Comparison of ENCODE assay signal across 8 cellular contexts in genomic region chr1:89407355-89407754, GRCh38. TPM values are rescaled to one million over a fixed set of nuclear protein-coding genes. Genes with fewer than 3 reads are reported as not detected.
DNase-seq lines count a peak whose midpoint lies in the region; ATAC-seq and TF ChIP-seq lines count a peak whose summit lies in the region.
"Had no signal": no experiment of that assay in that cellular context is flagged by ENCODE, and none has a peak within 500 bp of the region (broad histone marks: within the 10 kb centered on the region; RNA-seq: fewer than 3 reads in every experiment).

No MANE protein-coding gene starts in this region.

- H3K9ac ChIP-seq in KMS-11, result no peak overlapping the region

- H3K36me3 Mint-ChIP-seq in activated CD8-positive, alpha-beta T cell treated with anti-CD3 and anti-CD28 coated beads, Interleukin-2, amount 10 ng/mL, durations not matched to agents 7 days and 5 days (ENCODE audit: low read depth), result peaks cover 3% of the 10 kb centered on the region
- H3K36me3 Mint-ChIP-seq in progenitor cell of endocrine pancreas (ENCODE audit: insufficient read depth), result no peaks in the 10 kb centered on the region

- no peak for DNase-seq in activated CD8-positive, alpha-beta T cell treated with anti-CD3 and anti-CD28 coated beads, Interleukin-2, amount 10 ng/mL, durations not matched to agents 7 days and 5 days
- DNase-seq in right atrium auricular region (ENCODE audit: low spot score) (no peak), NCI-H2227 treated with DMSO at 0.1 percent for 48 hours (lab: John Stamatoyannopoulos, UW) (no peak), progenitor cell of endocrine pancreas (ENCODE audit: low spot score, unreplicated experiment) (no peak)
- DNase-seq in stimulated activated naive CD8-positive, alpha-beta T cell treated with anti-CD3 and anti-CD28 coated beads, Interleukin-15, amount 100 ng/mL, for 72 hours, result no peak
- DNase-seq in stimulated activated CD4-positive, alpha-beta T cell treated with anti-CD3 and anti-CD28 coated beads, Interleukin-12 subunit alpha, Interleukin-12 subunit beta, amount 100 ng/mL, for 4 hours, result no peak
- DNase-seq: amniotic stem cell had no signal

- no peaks in the 10 kb centered on the region for H4K20me1 ChIP-seq in KMS-11 (ENCODE audit: insufficient read depth)

- CTCF ChIA-PET in activated CD8-positive, alpha-beta T cell treated with anti-CD3 and anti-CD28 coated beads, Interleukin-2, amount 10 ng/mL, durations not matched to agents 7 days and 5 days (lab: Charles Lee), result interaction anchor here (0.8 to 1.6 kb wide), 2 partner anchors 49 to 387 kb away, joined by 3 to 4 read pairs; no protein-coding TSS in a partner anchor

- TF ChIP-seq CTCF in KMS-11 (conservative IDR thresholded peaks at IDR 0.05; ENCODE audit: low read depth, low read length) (no peak), right atrium auricular region (IDR thresholded peaks at IDR 0.05) (no peak), progenitor cell of endocrine pancreas (IDR thresholded peaks at IDR 0.05; ENCODE audit: unreplicated experiment) (no peak)

- H3K27ac ChIP-seq in KMS-11 (no peak overlapping the region), right atrium auricular region (peak overlapping the region; percentile 57 to 64)

- no peaks in the 10 kb centered on the region for H3K36me3 ChIP-seq in KMS-11 (ENCODE audit: insufficient read depth)
- H3K36me3 ChIP-seq in right atrium auricular region, result no peaks in the 10 kb centered on the region

- H3K4me3 ChIP-seq in KMS-11 (IDR thresholded peaks at IDR 0.05; ENCODE audit: insufficient read depth, low read depth, low read length), result no peak overlapping the region
- H3K4me3 ChIP-seq in right atrium auricular region, result peak overlapping the region; percentile 31 to 40

- H3K27me3 ChIP-seq in KMS-11 (ENCODE audit: insufficient read depth, low read depth) (no peaks in the 10 kb centered on the region), right atrium auricular region (no peaks in the 10 kb centered on the region)

- peaks cover 3% of the 10 kb centered on the region for H3K27me3 Mint-ChIP-seq in activated CD8-positive, alpha-beta T cell treated with anti-CD3 and anti-CD28 coated beads, Interleukin-2, amount 10 ng/mL, durations not matched to agents 7 days and 5 days (ENCODE audit: low read depth)
- H3K27me3 Mint-ChIP-seq in stimulated activated naive CD8-positive, alpha-beta T cell treated with anti-CD3 and anti-CD28 coated beads, Interleukin-15, amount 100 ng/mL, for 72 hours, result no peaks in the 10 kb centered on the region
- no peaks in the 10 kb centered on the region for H3K27me3 Mint-ChIP-seq in progenitor cell of endocrine pancreas

- H2AFZ ChIP-seq in KMS-11 (ENCODE audit: low read depth), result peak overlapping the region; percentile 26

- H3K79me2 ChIP-seq in KMS-11 (ENCODE audit: insufficient read depth, low read depth), result no peaks in the 10 kb centered on the region

- ATAC-seq in activated CD8-positive, alpha-beta T cell treated with anti-CD3 and anti-CD28 coated beads, Interleukin-2, amount 10 ng/mL, durations not matched to agents 7 days and 5 days, result peak; percentile 76
- ATAC-seq in stimulated activated naive CD8-positive, alpha-beta T cell treated with anti-CD3 and anti-CD28 coated beads, Interleukin-15, amount 100 ng/mL, for 72 hours, result peak; percentile 53

- H3K4me3 Mint-ChIP-seq in activated CD8-positive, alpha-beta T cell treated with anti-CD3 and anti-CD28 coated beads, Interleukin-2, amount 10 ng/mL, durations not matched to agents 7 days and 5 days, result peak overlapping the region; percentile 75
- H3K4me3 Mint-ChIP-seq in stimulated activated naive CD8-positive, alpha-beta T cell treated with anti-CD3 and anti-CD28 coated beads, Interleukin-15, amount 100 ng/mL, for 72 hours, result peak overlapping the region; percentile 57 to 74
- no peak overlapping the region for H3K4me3 Mint-ChIP-seq in progenitor cell of endocrine pancreas (ENCODE audit: low read depth)

- peaks cover 24% of the 10 kb centered on the region for H3K4me1 Mint-ChIP-seq in activated CD8-positive, alpha-beta T cell treated with anti-CD3 and anti-CD28 coated beads, Interleukin-2, amount 10 ng/mL, durations not matched to agents 7 days and 5 days (ENCODE audit: low read depth)
- peaks cover 19% of the 10 kb centered on the region for H3K4me1 Mint-ChIP-seq in stimulated activated naive CD8-positive, alpha-beta T cell treated with anti-CD3 and anti-CD28 coated beads, Interleukin-15, amount 100 ng/mL, for 72 hours
- no peaks in the 10 kb centered on the region for H3K4me1 Mint-ChIP-seq in progenitor cell of endocrine pancreas (ENCODE audit: low read depth)

- H3K27ac Mint-ChIP-seq in activated CD8-positive, alpha-beta T cell treated with anti-CD3 and anti-CD28 coated beads, Interleukin-2, amount 10 ng/mL, durations not matched to agents 7 days and 5 days, result peak overlapping the region; percentile 82
- peak overlapping the region; percentile 35 to 85 for H3K27ac Mint-ChIP-seq in stimulated activated naive CD8-positive, alpha-beta T cell treated with anti-CD3 and anti-CD28 coated beads, Interleukin-15, amount 100 ng/mL, for 72 hours
- H3K27ac Mint-ChIP-seq in progenitor cell of endocrine pancreas, result no peak overlapping the region

- peak overlapping the region; percentile 29; the same call in 1 of the 2 replicates for H3K4me2 ChIP-seq in KMS-11

- no peaks in the 10 kb centered on the region for H3K9me3 ChIP-seq in right atrium auricular region

- H3K4me1 ChIP-seq in KMS-11 (ENCODE audit: low read depth, poor library complexity, severe bottlenecking), result peaks cover 7% of the 10 kb centered on the region
- H3K4me1 ChIP-seq in right atrium auricular region, result no peaks in the 10 kb centered on the region

- H3K9me3 Mint-ChIP-seq in activated CD8-positive, alpha-beta T cell treated with anti-CD3 and anti-CD28 coated beads, Interleukin-2, amount 10 ng/mL, durations not matched to agents 7 days and 5 days (ENCODE audit: insufficient read depth), result no peaks in the 10 kb centered on the region
- H3K9me3 Mint-ChIP-seq in stimulated activated naive CD8-positive, alpha-beta T cell treated with anti-CD3 and anti-CD28 coated beads, Interleukin-15, amount 100 ng/mL, for 72 hours, result peaks cover 0 to 14% of the 10 kb centered on the region in 2 donors
- H3K9me3 Mint-ChIP-seq in progenitor cell of endocrine pancreas (ENCODE audit: low read depth), result peaks cover 5% of the 10 kb centered on the region

- POLR2A ChIA-PET in activated CD8-positive, alpha-beta T cell treated with anti-CD3 and anti-CD28 coated beads, Interleukin-2, amount 10 ng/mL, durations not matched to agents 7 days and 5 days (lab: Charles Lee), result interaction anchor here (0.8 kb wide), 1 partner anchor 293 kb away, joined by 3 read pairs; no protein-coding TSS in a partner anchor

RNA-seq across cellular contexts. Expression of gene GBP6, which starts 43.5 kb away (rescaled TPM):
- under 1 TPM; 0.10 to 0.16 TPM for total RNA-seq in activated CD8-positive, alpha-beta T cell treated with anti-CD3 and anti-CD28 coated beads, Interleukin-2, amount 10 ng/mL, durations not matched to agents 7 days and 5 days
- under 1 TPM in 1 of 2 donors, not detected in 1; 0.19 TPM for total RNA-seq in right atrium auricular region
- total RNA-seq in progenitor cell of endocrine pancreas, result not detected in 2 replicates
